19 cellular contexts compared by ENCODE assay signal in the genomic region with DNA sequence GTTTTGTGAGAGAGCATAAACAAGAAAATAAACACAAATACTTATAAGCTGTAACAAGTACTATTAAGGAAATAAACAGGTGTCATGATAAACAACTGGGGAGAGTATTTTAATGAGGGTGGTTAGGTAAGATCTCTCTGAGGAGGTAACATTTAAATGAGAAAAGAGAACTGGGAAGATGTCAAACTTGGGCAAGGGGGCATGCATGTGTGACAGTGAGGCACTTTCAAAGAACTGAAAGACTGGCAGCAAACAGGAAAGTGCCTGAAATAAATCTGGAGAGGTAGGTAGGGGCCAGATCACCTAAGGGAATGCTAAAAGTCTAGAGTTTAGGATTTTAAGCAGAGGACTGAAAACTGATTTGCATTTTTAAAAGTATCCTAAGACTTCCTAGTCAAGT. TPM values are rescaled to one million over a fixed set of nuclear protein-coding genes. Genes with fewer than 3 reads are reported as not detected.
DNase-seq lines count a peak whose midpoint lies in the region; ATAC-seq and TF ChIP-seq lines count a peak whose summit lies in the region.
"Had no signal": no experiment of that assay in that cellular context is flagged by ENCODE, and none has a peak within 500 bp of the region (broad histone marks: within the 10 kb centered on the region; RNA-seq: fewer than 3 reads in every experiment).

No MANE protein-coding gene starts in this region.

- DNase-seq in CD14-positive monocyte (ENCODE audit: low spot score), result no peak
- no peak for DNase-seq in GM12865 (ENCODE audit: low read depth)
- peak; percentile 22 for DNase-seq in OCI-LY7 (ENCODE audit: low spot score)
- no peak for DNase-seq in effector memory CD4-positive, alpha-beta T cell
- DNase-seq in ascending aorta (ENCODE audit: low spot score in 2 of 2), result no peak
- DNase-seq: DMS53; erythroblast; lower lobe of right lung; NCI-H2081 treated with DMSO at 0.1 percent for 48 hours; NCI-H748 treated with DMSO at 0.1 percent for 48 hours; nephron progenitor cell; Peyer's patch; stimulated activated CD4-positive, alpha-beta T cell treated with anti-CD3 and anti-CD28 coated beads, Interleukin-15, amount 100 ng/mL, for 24 hours; SW 1271; WERI-Rb-1 had no signal

- H2AFZ ChIP-seq in OCI-LY7 (ENCODE audit: low read length), result no peak overlapping the region

- ATAC-seq in GM18861 (IDR thresholded peaks at IDR 0.05; ENCODE audit: unreplicated experiment) (no peak), HG03378 (IDR thresholded peaks at IDR 0.05; ENCODE audit: unreplicated experiment) (no peak), HG03571 (IDR thresholded peaks at IDR 0.05; ENCODE audit: unreplicated experiment) (no peak)

- no peaks in the 10 kb centered on the region for H3K27me3 Mint-ChIP-seq in CD14-positive monocyte (ENCODE audit: low read depth in 3 of 3)

- H3K9me3 ChIP-seq in OCI-LY7 (ENCODE audit: low read length), result no peaks in the 10 kb centered on the region
- H3K9me3 ChIP-seq in effector memory CD4-positive, alpha-beta T cell (ENCODE audit: control insufficient read depth, low read length), result no peaks in the 10 kb centered on the region
- no peaks in the 10 kb centered on the region for H3K9me3 ChIP-seq in ascending aorta
- H3K9me3 ChIP-seq: lower lobe of right lung, Peyer's patch, suprapubic skin had no signal

- H3K4me1 ChIP-seq in OCI-LY7 (ENCODE audit: insufficient read depth, low read length, poor library complexity, severe bottlenecking) (peaks cover 48% of the 10 kb centered on the region), ascending aorta (peaks cover 2 to 5% of the 10 kb centered on the region in 2 donors)
- H3K4me1 ChIP-seq in effector memory CD4-positive, alpha-beta T cell (ENCODE audit: control insufficient read depth, insufficient read depth, low read length, poor library complexity, severe bottlenecking), result peaks cover 24% of the 10 kb centered on the region

- BruUV-seq in OCI-LY7 (replicated peaks; lab: Mats Ljungman, UMichigan), result no TSS peak

- peaks cover 9 to 11% of the 10 kb centered on the region in 2 donors for H3K36me3 Mint-ChIP-seq in CD14-positive monocyte

- peak overlapping the region in 1 of 2 donors; percentile 28 for H3K4me3 Mint-ChIP-seq in CD14-positive monocyte
- H3K4me3 Mint-ChIP-seq: nephron progenitor cell had no signal

- H3K4me2 ChIP-seq in OCI-LY7 (ENCODE audit: low read length), result peak overlapping the region; percentile 50

- POLR2A ChIA-PET in OCI-LY7 (lab: Charles Lee), result interaction anchor here (0.6 to 3.7 kb wide), 7 partner anchors 10 to 358 kb away, joined by 3 to 25 read pairs (median 4); partner anchors contain the start of genes NSL1 and TATDN3

- H3K36me3 ChIP-seq in OCI-LY7 (ENCODE audit: insufficient read depth, low read length), result peaks cover 23% of the 10 kb centered on the region
- no peaks in the 10 kb centered on the region for H3K36me3 ChIP-seq in effector memory CD4-positive, alpha-beta T cell (ENCODE audit: control insufficient read depth, insufficient read depth, low read length)
- H3K36me3 ChIP-seq in ascending aorta, result no peaks in the 10 kb centered on the region
- H3K36me3 ChIP-seq: lower lobe of right lung, suprapubic skin had no signal

- 0 out of 2 replicates have a peak overlapping the region, but pooled peaks have one; percentile 9 for H3K4me3 ChIP-seq in GM12865 (ENCODE audit: low read depth, low read length)
- peak overlapping the region; percentile 15 for H3K4me3 ChIP-seq in OCI-LY7 (ENCODE audit: low read depth, low read length, poor library complexity, severe bottlenecking)
- H3K4me3 ChIP-seq in effector memory CD4-positive, alpha-beta T cell (ENCODE audit: insufficient read depth, low read depth, low read length, poor library complexity, severe bottlenecking), result peak overlapping the region; percentile 19
- no peak overlapping the region for H3K4me3 ChIP-seq in ascending aorta

- TF ChIP-seq CTCF in CD14-positive monocyte (IDR thresholded peaks at IDR 0.05), result no peak
- no peak for TF ChIP-seq CTCF in GM12865 (IDR thresholded peaks at IDR 0.05; ENCODE audit: insufficient read depth, low read depth, low read length, missing control alignments)
- no peak for TF ChIP-seq CTCF in OCI-LY7 (conservative IDR thresholded peaks at IDR 0.05; ENCODE audit: low read length)
- no peak for TF ChIP-seq CTCF in ascending aorta (IDR thresholded peaks at IDR 0.05)

- H3K27ac ChIP-seq in OCI-LY7 (ENCODE audit: low read depth, low read length, poor library complexity, severe bottlenecking) (peak overlapping the region; percentile 65), ascending aorta (no peak overlapping the region)
- no peak overlapping the region for H3K27ac ChIP-seq in effector memory CD4-positive, alpha-beta T cell (ENCODE audit: insufficient read depth, low read length, poor library complexity, severe bottlenecking)
- H3K27ac ChIP-seq: lower lobe of right lung, suprapubic skin, WERI-Rb-1 had no signal

- CTCF ChIA-PET in OCI-LY7 (lab: Charles Lee; ENCODE audit: unreplicated experiment), result no interaction called here

- H4K20me1 ChIP-seq in OCI-LY7 (ENCODE audit: insufficient read depth, low read length), result peaks cover 7% of the 10 kb centered on the region

- H3K79me2 ChIP-seq in OCI-LY7 (ENCODE audit: insufficient read depth, low read depth, low read length), result peaks cover 49% of the 10 kb centered on the region; the same call in 1 of the 2 replicates

- H3K9me3 Mint-ChIP-seq in CD14-positive monocyte, result peaks cover 0 to 2% (median 0%) of the 10 kb centered on the region in 7 donors
- H3K9me3 Mint-ChIP-seq: nephron progenitor cell had no signal

- peak overlapping the region; percentile 9 to 88 (median 84) for H3K27ac Mint-ChIP-seq in CD14-positive monocyte

- intact Hi-C loops in CD14-positive monocyte (cut with micrococcal nuclease), result loop anchor here (5.0 kb wide), 3 partner anchors 39 to 104 kb away; partner anchors contain the start of genes NSL1 (in 2 of the 2), TATDN3 (in 2 of the 2) and FLVCR1 (in 1 of the 2)
- intact Hi-C loops in OCI-LY7 (cut with micrococcal nuclease; ENCODE audit: unreplicated experiment), result loop anchor here (2.0 to 5.0 kb wide), 3 partner anchors 39 to 244 kb away; partner anchors contain the start of genes NSL1 and TATDN3
- intact Hi-C loops in ascending aorta (cut with DNase I), result no loop called here

- H3K4me1 Mint-ChIP-seq in CD14-positive monocyte, result peaks cover 48% of the 10 kb centered on the region

- no peaks in the 10 kb centered on the region for H3K9me2 ChIP-seq in OCI-LY7 (ENCODE audit: insufficient read depth, low read length)

- no peaks in the 10 kb centered on the region for H3K27me3 ChIP-seq in effector memory CD4-positive, alpha-beta T cell (replicated peaks; ENCODE audit: control insufficient read depth, insufficient read depth, low read length, poor library complexity, severe bottlenecking)
- H3K27me3 ChIP-seq in ascending aorta, result no peaks in the 10 kb centered on the region
- H3K27me3 ChIP-seq: Peyer's patch, suprapubic skin had no signal

RNA-seq across cellular contexts. Expression of gene NSL1, which starts 37.8 kb away (rescaled TPM):
- 10 to 100 TPM; 62.3 to 80.3 TPM for polyA plus RNA-seq in CD14-positive monocyte
- 70.9 and 74.9 TPM in 2 replicates for total RNA-seq in OCI-LY7 (2014; rRNA removed; shearing (Covaris generic))
- total RNA-seq in OCI-LY7 (2022) (66.8 and 71.1 TPM in 2 replicates), ascending aorta (69.1 TPM)

RNA-seq across cellular contexts. Expression of gene TATDN3, which starts 37.9 kb away (rescaled TPM):
- polyA plus RNA-seq in CD14-positive monocyte, result 10 to 100 TPM; 31.4 to 34.3 TPM
- total RNA-seq in OCI-LY7 (2014; rRNA removed; shearing (Covaris generic)), result 35.4 and 36.1 TPM in 2 replicates
- 52.5 and 54.2 TPM in 2 replicates for total RNA-seq in OCI-LY7 (2022)
- total RNA-seq in ascending aorta, result 2.7 TPM

RNA-seq across cellular contexts. Expression of gene BATF3, which starts 54.1 kb away (rescaled TPM):
- 10 to 100 TPM; 15.1 to 34.7 TPM for polyA plus RNA-seq in CD14-positive monocyte
- 2.1 and 2.3 TPM in 2 replicates for total RNA-seq in OCI-LY7 (2014; rRNA removed; shearing (Covaris generic))
- total RNA-seq in OCI-LY7 (2022) (3.1 and 4.2 TPM in 2 replicates), ascending aorta (18.4 TPM)

Comparison
In these comparisons a context has a peak if more than half of its experiments do, and no peak if none do; other contexts are left out.
1. H3K4me3 ChIP-seq: peak in GM12865 (single experiment), OCI-LY7 (single experiment) and effector memory CD4-positive, alpha-beta T cell (single experiment); none in ascending aorta (0 of 2).